Comparison of ENCODE assay signal across 20 cellular contexts in the genomic region with DNA sequence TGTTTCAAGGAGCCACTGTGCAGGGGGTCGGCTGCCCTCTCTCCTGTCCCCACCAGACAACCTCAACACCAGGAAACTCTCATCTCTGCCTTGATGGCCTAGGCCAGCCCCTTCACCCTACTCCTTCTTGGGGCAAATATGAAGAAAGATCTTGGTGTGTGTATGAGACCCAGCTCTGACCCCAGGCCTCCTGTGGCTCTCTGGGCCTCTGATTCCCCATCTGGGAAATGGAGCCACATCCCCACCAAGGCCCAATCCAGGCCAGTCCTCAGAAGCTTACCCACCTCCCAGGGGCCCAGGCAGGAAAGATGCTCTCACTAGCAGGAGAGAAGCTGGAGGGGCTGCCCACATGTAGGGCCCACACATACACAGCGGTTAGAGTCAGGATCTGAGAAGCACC. TPM values are rescaled to one million over a fixed set of nuclear protein-coding genes. Genes with fewer than 3 reads are reported as not detected.
DNase-seq lines count a peak whose midpoint lies in the region; ATAC-seq and TF ChIP-seq lines count a peak whose summit lies in the region.
"Had no signal": no experiment of that assay in that cellular context is flagged by ENCODE, and none has a peak within 500 bp of the region (broad histone marks: within the 10 kb centered on the region; RNA-seq: fewer than 3 reads in every experiment).

No MANE protein-coding gene starts in this region.

- no peak overlapping the region for H3K4me2 ChIP-seq in trophoblast cell (ENCODE audit: low read length)

- H3K4me1 ChIP-seq in trophoblast cell (ENCODE audit: control insufficient read depth in 1 of 2, insufficient read depth in 2 of 2, low read length in 2 of 2): peaks cover 45 to 66% of the 10 kb centered on the region in 2 experiments

- peaks cover 7% of the 10 kb centered on the region for H3K4me1 Mint-ChIP-seq in activated CD8-positive, alpha-beta T cell treated with anti-CD3 and anti-CD28 coated beads for 36 hours (ENCODE audit: low read depth)
- peaks cover 28% of the 10 kb centered on the region for H3K4me1 Mint-ChIP-seq in activated CD8-positive, alpha-beta T cell treated with anti-CD3 and anti-CD28 coated beads, Interleukin-2, amount 10 ng/mL, durations not matched to agents 7 days and 5 days (ENCODE audit: low read depth)

- no peak overlapping the region for H3K4me3 Mint-ChIP-seq in activated CD8-positive, alpha-beta T cell treated with anti-CD3 and anti-CD28 coated beads for 36 hours
- H3K4me3 Mint-ChIP-seq in activated CD8-positive, alpha-beta T cell treated with anti-CD3 and anti-CD28 coated beads, Interleukin-2, amount 10 ng/mL, durations not matched to agents 7 days and 5 days: no peak overlapping the region
- H3K4me3 Mint-ChIP-seq: activated naive CD8-positive, alpha-beta T cell had no signal

- no peak overlapping the region for H3K9ac ChIP-seq in trophoblast cell (ENCODE audit: low read length)

- intact Hi-C loops in activated CD8-positive, alpha-beta T cell treated with anti-CD3 and anti-CD28 coated beads for 36 hours (cut with micrococcal nuclease): no loop called here

- peaks cover 3% of the 10 kb centered on the region for H3K9me3 ChIP-seq in trophoblast cell (ENCODE audit: insufficient read depth, low read depth, low read length)

- H2AK5ac ChIP-seq in trophoblast cell (ENCODE audit: low read length): no peak overlapping the region

- peaks cover 4% of the 10 kb centered on the region for H3K79me2 ChIP-seq in trophoblast cell (ENCODE audit: control insufficient read depth, insufficient read depth, low read length, poor library complexity)

- H4K8ac ChIP-seq in trophoblast cell (ENCODE audit: low read depth, low read length): no peak overlapping the region

- H2AFZ ChIP-seq in trophoblast cell (ENCODE audit: insufficient read depth, low read length, poor library complexity): no peak overlapping the region

- peak overlapping the region; percentile 5 for H3K18ac ChIP-seq in trophoblast cell (ENCODE audit: low read length)

- peaks cover 35 to 36% of the 10 kb centered on the region in 2 experiments for H3K36me3 ChIP-seq in trophoblast cell (ENCODE audit: control insufficient read depth in 1 of 2, insufficient read depth in 2 of 2, low read length in 2 of 2)

- WGBS in trophoblast cell (ENCODE audit: extremely low coverage, insufficient coverage, insufficient read length): no CpG with 5 or more reads among the region's 2 CpGs

- no peak overlapping the region for H3K4ac ChIP-seq in trophoblast cell (ENCODE audit: low read depth, low read length)

- H2BK5ac ChIP-seq in trophoblast cell (ENCODE audit: low read depth, low read length, poor library complexity): no peak overlapping the region

- no peak for TF ChIP-seq CTCF in activated CD8-positive, alpha-beta T cell treated with anti-CD3 and anti-CD28 coated beads for 36 hours (IDR thresholded peaks at IDR 0.05)
- TF ChIP-seq CTCF in coronary artery (IDR thresholded peaks at IDR 0.05): no peak

- peak overlapping the region; percentile 5 for H3K27ac Mint-ChIP-seq in activated CD8-positive, alpha-beta T cell treated with anti-CD3 and anti-CD28 coated beads for 36 hours
- H3K27ac Mint-ChIP-seq in activated CD8-positive, alpha-beta T cell treated with anti-CD3 and anti-CD28 coated beads, Interleukin-2, amount 10 ng/mL, durations not matched to agents 7 days and 5 days: no peak overlapping the region
- H3K27ac Mint-ChIP-seq: activated naive CD8-positive, alpha-beta T cell had no signal

- H3K27ac ChIP-seq in trophoblast cell (ENCODE audit: low read depth, low read length) (no peak overlapping the region), coronary artery (no peak overlapping the region)
- H3K27ac ChIP-seq: brain microvascular endothelial cell had no signal

- peaks cover 8% of the 10 kb centered on the region for H3K79me1 ChIP-seq in trophoblast cell (ENCODE audit: low read length)

- H3K23ac ChIP-seq in trophoblast cell (ENCODE audit: low read length): no peak overlapping the region

- no peak overlapping the region for H4K91ac ChIP-seq in trophoblast cell (ENCODE audit: low read depth, low read length)

- ATAC-seq in activated CD8-positive, alpha-beta T cell treated with anti-CD3 and anti-CD28 coated beads for 36 hours: no peak
- no peak for ATAC-seq in activated CD8-positive, alpha-beta T cell treated with anti-CD3 and anti-CD28 coated beads, Interleukin-2, amount 10 ng/mL, durations not matched to agents 7 days and 5 days
- ATAC-seq: left colon, sciatic nerve had no signal

- H2BK120ac ChIP-seq in trophoblast cell (ENCODE audit: insufficient read depth, low read length, poor library complexity): no peak overlapping the region

- H4K12ac ChIP-seq in trophoblast cell (ENCODE audit: low read depth, low read length): no peak overlapping the region

- H3K36me3 Mint-ChIP-seq in activated CD8-positive, alpha-beta T cell treated with anti-CD3 and anti-CD28 coated beads for 36 hours (ENCODE audit: low read depth): peaks cover 13% of the 10 kb centered on the region
- H3K36me3 Mint-ChIP-seq in activated CD8-positive, alpha-beta T cell treated with anti-CD3 and anti-CD28 coated beads, Interleukin-2, amount 10 ng/mL, durations not matched to agents 7 days and 5 days (ENCODE audit: low read depth): peaks cover 14% of the 10 kb centered on the region

- POLR2A ChIA-PET in activated CD8-positive, alpha-beta T cell treated with anti-CD3 and anti-CD28 coated beads for 36 hours (lab: Charles Lee): interaction anchor here (0.6 to 0.9 kb wide), 2 partner anchors 39 to 40 kb away, joined by 3 read pairs; partner anchors contain the start of gene BICD2
- POLR2A ChIA-PET in activated CD8-positive, alpha-beta T cell treated with anti-CD3 and anti-CD28 coated beads, Interleukin-2, amount 10 ng/mL, durations not matched to agents 7 days and 5 days (lab: Charles Lee): no interaction called here

- H2BK12ac ChIP-seq in trophoblast cell (ENCODE audit: low read length): no peak overlapping the region

- no peak overlapping the region for H3K14ac ChIP-seq in trophoblast cell (ENCODE audit: low read length)

- no peak for DNase-seq in activated CD8-positive, alpha-beta T cell treated with anti-CD3 and anti-CD28 coated beads for 36 hours
- no peak for DNase-seq in activated CD8-positive, alpha-beta T cell treated with anti-CD3 and anti-CD28 coated beads, Interleukin-2, amount 10 ng/mL, durations not matched to agents 7 days and 5 days
- DNase-seq in D341Med (ENCODE audit: low spot score) (peak; percentile 6), ecto neural progenitor cell (ENCODE audit: low spot score) (peak; percentile 26), trophoblast cell (no peak), C1 segment of cervical spinal cord (lab: John Stamatoyannopoulos, UW) (no peak), ureter (ENCODE audit: low spot score) (no peak), coronary artery (ENCODE audit: low spot score) (no peak)
- DNase-seq: activated CD4-positive, CD25-positive, alpha-beta regulatory T cell; brain microvascular endothelial cell; left colon; NCI-H1417; NCI-H2171; NCI-H69; SIG-M5; stimulated activated CD4-positive, alpha-beta T cell treated with anti-CD3 and anti-CD28 coated beads, Interleukin-1b, Interleukin-23, amount 100 ng/mL, for 48 hours; substantia nigra; T-helper 2 cell had no signal

- H3K27me3 Mint-ChIP-seq in activated CD8-positive, alpha-beta T cell treated with anti-CD3 and anti-CD28 coated beads for 36 hours: no peaks in the 10 kb centered on the region
- no peaks in the 10 kb centered on the region for H3K27me3 Mint-ChIP-seq in activated CD8-positive, alpha-beta T cell treated with anti-CD3 and anti-CD28 coated beads, Interleukin-2, amount 10 ng/mL, durations not matched to agents 7 days and 5 days (ENCODE audit: low read depth)
- H3K27me3 Mint-ChIP-seq: activated naive CD8-positive, alpha-beta T cell had no signal

- H3K4me3 ChIP-seq in trophoblast cell (ENCODE audit: low read depth, low read length): no peak overlapping the region
- H3K4me3 ChIP-seq in coronary artery: no peak overlapping the region

- CTCF ChIA-PET in activated CD8-positive, alpha-beta T cell treated with anti-CD3 and anti-CD28 coated beads for 36 hours (lab: Charles Lee): interaction anchor here (1.6 to 2.1 kb wide), 2 partner anchors 9 to 10 kb away, joined by 6 read pairs; no protein-coding TSS in a partner anchor
- CTCF ChIA-PET in activated CD8-positive, alpha-beta T cell treated with anti-CD3 and anti-CD28 coated beads, Interleukin-2, amount 10 ng/mL, durations not matched to agents 7 days and 5 days (lab: Charles Lee): interaction anchor here (0.9 to 1.0 kb wide), 2 partner anchors 8 to 65 kb away, joined by 3 to 4 read pairs; no protein-coding TSS in a partner anchor

- no peaks in the 10 kb centered on the region for H3K9me3 Mint-ChIP-seq in activated CD8-positive, alpha-beta T cell treated with anti-CD3 and anti-CD28 coated beads for 36 hours
- no peaks in the 10 kb centered on the region for H3K9me3 Mint-ChIP-seq in activated CD8-positive, alpha-beta T cell treated with anti-CD3 and anti-CD28 coated beads, Interleukin-2, amount 10 ng/mL, durations not matched to agents 7 days and 5 days (ENCODE audit: insufficient read depth)

- H3K27me3 ChIP-seq in trophoblast cell (ENCODE audit: insufficient read depth, low read length): no peaks in the 10 kb centered on the region
- H3K27me3 ChIP-seq: brain microvascular endothelial cell had no signal

RNA-seq across cellular contexts. Expression of gene BICD2, which starts 38.9 kb away (rescaled TPM):
- total RNA-seq in activated CD8-positive, alpha-beta T cell treated with anti-CD3 and anti-CD28 coated beads for 36 hours: 10 to 100 TPM; 14.2 to 16.8 TPM
- total RNA-seq in activated CD8-positive, alpha-beta T cell treated with anti-CD3 and anti-CD28 coated beads, Interleukin-2, amount 10 ng/mL, durations not matched to agents 7 days and 5 days: 10 to 100 TPM; 31.9 to 32.5 TPM
- polyA plus RNA-seq in trophoblast cell (2013): 25.7 and 26.4 TPM in 2 replicates
- total RNA-seq in ureter: 28.5 TPM

RNA-seq across cellular contexts. Expression of gene IPPK, which starts 55.8 kb away (rescaled TPM):
- 10 to 100 TPM; 12.5 to 15.8 TPM for total RNA-seq in activated CD8-positive, alpha-beta T cell treated with anti-CD3 and anti-CD28 coated beads for 36 hours
- 1 to 10 TPM; 8.7 to 9.7 TPM for total RNA-seq in activated CD8-positive, alpha-beta T cell treated with anti-CD3 and anti-CD28 coated beads, Interleukin-2, amount 10 ng/mL, durations not matched to agents 7 days and 5 days
- polyA plus RNA-seq in trophoblast cell (2013): 7.8 and 8.4 TPM in 2 replicates
- total RNA-seq in ureter: 11.9 TPM

Comparison
In these comparisons a context has a peak if more than half of its experiments do, and no peak if none do; other contexts are left out.
1. DNase-seq: peak in D341Med (single experiment) and ecto neural progenitor cell (single experiment); none in activated CD8-positive, alpha-beta T cell treated with anti-CD3 and anti-CD28 coated beads for 36 hours (single experiment), activated CD8-positive, alpha-beta T cell treated with anti-CD3 and anti-CD28 coated beads, Interleukin-2, amount 10 ng/mL, durations not matched to agents 7 days and 5 days (single experiment), trophoblast cell (0 of 2), C1 segment of cervical spinal cord (0 of 14), ureter (single experiment) and coronary artery (single experiment).